In the genomic region with DNA sequence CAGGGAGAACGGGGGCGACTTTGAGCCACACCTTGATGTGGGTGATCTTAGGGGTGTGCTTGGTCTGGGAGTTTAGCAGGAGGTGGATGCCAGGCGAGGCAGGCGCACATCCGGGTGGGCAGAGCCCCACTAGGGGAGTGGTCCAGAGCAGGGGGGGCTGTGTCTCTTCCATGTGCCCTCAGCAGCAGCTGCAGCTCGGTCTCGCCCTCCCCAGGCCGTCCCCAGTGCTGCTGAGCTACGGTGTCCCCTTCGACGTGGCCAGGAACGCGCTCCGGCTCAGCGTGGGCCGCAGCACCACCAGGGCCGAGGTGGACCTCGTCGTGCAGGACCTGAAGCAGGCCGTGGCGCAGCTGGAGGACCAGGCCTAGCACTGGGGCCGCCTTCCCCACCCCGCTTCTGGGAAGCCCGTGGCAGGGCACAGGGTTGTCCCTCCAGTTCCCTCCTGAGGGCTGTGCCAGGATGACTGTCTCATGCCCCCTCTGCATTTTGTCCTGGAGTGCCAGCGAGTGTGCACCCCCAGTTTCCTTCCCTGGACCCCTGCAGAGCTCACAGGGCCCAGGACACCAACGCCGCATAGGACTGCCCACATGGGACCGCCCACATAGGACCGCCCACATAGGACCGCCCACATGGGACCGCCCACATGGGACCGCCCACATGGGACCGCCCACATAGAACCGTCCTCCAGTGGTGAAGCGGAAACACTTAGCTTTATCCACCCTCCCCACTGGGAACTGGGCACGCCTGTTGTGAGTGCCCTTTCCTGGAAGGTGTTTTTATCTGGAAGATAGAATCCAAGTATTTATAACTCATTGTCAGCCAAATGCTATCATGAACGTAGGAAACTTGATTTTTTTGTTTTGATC, we compare ENCODE assay signal across 8 cellular contexts. TPM values are rescaled to one million over a fixed set of nuclear protein-coding genes. Genes with fewer than 3 reads are reported as not detected.
DNase-seq lines count a peak whose midpoint lies in the region; ATAC-seq, FAIRE-seq and TF ChIP-seq lines count a peak whose summit lies in the region.

No MANE protein-coding gene starts in this region.

- ATAC-seq in GM18498 (IDR thresholded peaks at IDR 0.05; ENCODE audit: unreplicated experiment) (peak; percentile 81), HG02973 (IDR thresholded peaks at IDR 0.05; ENCODE audit: unreplicated experiment) (peak; percentile 54)
- peak; percentile 88 for ATAC-seq in naive thymus-derived CD4-positive, alpha-beta T cell

- no peaks in the 10 kb centered on the region for H3K36me3 ChIP-seq in endodermal cell (ENCODE audit: control insufficient read depth, insufficient read depth, low read length)
- H3K36me3 ChIP-seq in naive thymus-derived CD4-positive, alpha-beta T cell (ENCODE audit: control insufficient read depth in 2 of 3, insufficient read depth in 3 of 3, low read length in 3 of 3), result no peaks in the 10 kb centered on the region

- no peak overlapping the region for H3K9ac ChIP-seq in endodermal cell (ENCODE audit: extremely low read depth, low read length, poor library complexity, severe bottlenecking)

- no peaks in the 10 kb centered on the region for H3K9me3 ChIP-seq in endodermal cell (ENCODE audit: control insufficient read depth, low read length)
- H3K9me3 ChIP-seq in naive thymus-derived CD4-positive, alpha-beta T cell (ENCODE audit: control insufficient read depth in 2 of 3, low read length in 3 of 3), result no peaks in the 10 kb centered on the region

- H3K27ac ChIP-seq in endodermal cell (ENCODE audit: low read depth, low read length), result no peak overlapping the region
- H3K27ac ChIP-seq in naive thymus-derived CD4-positive, alpha-beta T cell (ENCODE audit: low read depth, low read length), result no peak overlapping the region

- FAIRE-seq in RCC 7860 (lab: Jason Lieb, UNC), result no peak

- H3K4me1 ChIP-seq in endodermal cell (ENCODE audit: control insufficient read depth, insufficient read depth, low read length), result no peaks in the 10 kb centered on the region
- no peaks in the 10 kb centered on the region for H3K4me1 ChIP-seq in naive thymus-derived CD4-positive, alpha-beta T cell (ENCODE audit: control insufficient read depth in 2 of 2, insufficient read depth in 2 of 2, low read length in 2 of 2)

- 84 to 93% methylated on average over 24 to 37 of the region's 37 CpGs for WGBS in endodermal cell (ENCODE audit: insufficient coverage in 1 of 2, insufficient read length in 1 of 2), 2 experiments

- H3K27me3 ChIP-seq in endodermal cell (ENCODE audit: control insufficient read depth, insufficient read depth, low read length, poor library complexity, severe bottlenecking), result no peaks in the 10 kb centered on the region
- no peaks in the 10 kb centered on the region for H3K27me3 ChIP-seq in naive thymus-derived CD4-positive, alpha-beta T cell (ENCODE audit: control insufficient read depth in 2 of 2, insufficient read depth in 2 of 2, low read length in 2 of 2)

- H3K9me3 Mint-ChIP-seq in endodermal cell, result no peaks in the 10 kb centered on the region
- no peaks in the 10 kb centered on the region for H3K9me3 Mint-ChIP-seq in naive thymus-derived CD4-positive, alpha-beta T cell

- intact Hi-C loops in naive thymus-derived CD4-positive, alpha-beta T cell (cut with micrococcal nuclease), result no loop called here

- H3K36me3 Mint-ChIP-seq in endodermal cell (ENCODE audit: low read depth), result no peaks in the 10 kb centered on the region
- peaks cover 0 to 13% (median 0%) of the 10 kb centered on the region in 5 donors for H3K36me3 Mint-ChIP-seq in naive thymus-derived CD4-positive, alpha-beta T cell

- DNase-seq in AG20443 (ENCODE audit: low spot score) (peak; percentile 74), RCC 7860 (ENCODE audit: low spot score) (peak; percentile 89), endodermal cell (peak; percentile 94)
- peak in 1 of 9 donors; percentile 36 for DNase-seq in naive thymus-derived CD4-positive, alpha-beta T cell
- DNase-seq in stimulated activated naive CD4-positive, alpha-beta T cell treated with Interleukin-2 at 50 U/mL for 16 hours (lab: John Stamatoyannopoulos, UW), result no peak
- no peak for DNase-seq in activated naive CD4-positive, alpha-beta T cell treated with Interleukin-2 at 50 U/mL for 16 hours

- no peak overlapping the region for H3K4me3 ChIP-seq in endodermal cell (ENCODE audit: low read length)
- no peak overlapping the region for H3K4me3 ChIP-seq in naive thymus-derived CD4-positive, alpha-beta T cell (ENCODE audit: low read length)

- H3K4me1 Mint-ChIP-seq in endodermal cell, result peaks cover 4% of the 10 kb centered on the region
- H3K4me1 Mint-ChIP-seq in naive thymus-derived CD4-positive, alpha-beta T cell, result peaks cover 0 to 6% (median 0%) of the 10 kb centered on the region in 7 donors

- no peak overlapping the region for H3K27ac Mint-ChIP-seq in endodermal cell
- H3K27ac Mint-ChIP-seq in naive thymus-derived CD4-positive, alpha-beta T cell, result no peak overlapping the region

- no peaks in the 10 kb centered on the region for H3K27me3 Mint-ChIP-seq in endodermal cell (ENCODE audit: insufficient read depth)
- H3K27me3 Mint-ChIP-seq in naive thymus-derived CD4-positive, alpha-beta T cell, result no peaks in the 10 kb centered on the region

- no peak for TF ChIP-seq CTCF in endodermal cell (conservative IDR thresholded peaks at IDR 0.05)

- POLR2A ChIA-PET in naive thymus-derived CD4-positive, alpha-beta T cell (lab: Charles Lee), result no interaction called here

- no peak overlapping the region for H3K4me3 Mint-ChIP-seq in endodermal cell
- no peak overlapping the region for H3K4me3 Mint-ChIP-seq in naive thymus-derived CD4-positive, alpha-beta T cell

- CTCF ChIA-PET in naive thymus-derived CD4-positive, alpha-beta T cell (lab: Charles Lee), result no interaction called here

RNA-seq across cellular contexts. Expression of a gene that starts 1.9 kb away (rescaled TPM):
- under 1 TPM; 0.15 to 0.86 TPM for total RNA-seq in endodermal cell
- 0.32 TPM for polyA plus RNA-seq in endodermal cell (2013, experiment 1 of 2)
- polyA plus RNA-seq in endodermal cell (2013, experiment 2 of 2), result 0.25 TPM
- under 1 TPM in 4 of 5 experiments, not detected in 1; 0.07 to 0.35 (median 0.31) TPM for total RNA-seq in naive thymus-derived CD4-positive, alpha-beta T cell
- polyA plus RNA-seq in naive thymus-derived CD4-positive, alpha-beta T cell, result not detected

RNA-seq across cellular contexts. Expression of a gene that starts 37.4 kb away (rescaled TPM):
- 10 to 100 TPM; 39.0 to 45.0 TPM for total RNA-seq in endodermal cell
- polyA plus RNA-seq in endodermal cell (2013, experiment 1 of 2), result 26.0 TPM
- 23.0 TPM for polyA plus RNA-seq in endodermal cell (2013, experiment 2 of 2)
- total RNA-seq in naive thymus-derived CD4-positive, alpha-beta T cell, result 10 to 100 TPM; 16.1 to 47.3 (median 29.1) TPM
- 10 to 100 TPM; 12.2 to 14.1 TPM for polyA plus RNA-seq in naive thymus-derived CD4-positive, alpha-beta T cell

RNA-seq across cellular contexts. Expression of a gene that starts 40.2 kb away (rescaled TPM):
- not detected for total RNA-seq in endodermal cell
- 0.25 TPM for polyA plus RNA-seq in endodermal cell (2013, experiment 1 of 2)
- 0.41 TPM for polyA plus RNA-seq in endodermal cell (2013, experiment 2 of 2)
- total RNA-seq in naive thymus-derived CD4-positive, alpha-beta T cell, result not detected
- polyA plus RNA-seq in naive thymus-derived CD4-positive, alpha-beta T cell, result not detected

Comparison
In these comparisons a context has a peak if more than half of its experiments do, and no peak if none do; other contexts are left out.
1. DNase-seq: peak in AG20443 (single experiment), RCC 7860 (single experiment) and endodermal cell (single experiment); none in stimulated activated naive CD4-positive, alpha-beta T cell treated with Interleukin-2 at 50 U/mL for 16 hours (single experiment) and activated naive CD4-positive, alpha-beta T cell treated with Interleukin-2 at 50 U/mL for 16 hours (single experiment).
2. Peak in every context shown above with its lines, with median percentiles within 50 percentile points of each other: ATAC-seq.